ENCODE assay signal across 27 cellular contexts in genomic region chr5:144418719-144419118, GRCh38.
"Had no signal": no experiment of that assay in that cellular context is flagged by ENCODE, and none has a peak within 500 bp of the region (broad histone marks: within the 10 kb centered on the region; RNA-seq: fewer than 3 reads in every experiment).

No MANE protein-coding gene starts in this region.

- H3K9me3 ChIP-seq: colonic mucosa, esophagus muscularis mucosa, esophagus squamous epithelium had no signal

- DNase-seq: colonic mucosa; cortex of kidney; dermis blood vessel endothelial cell; dorsolateral prefrontal cortex; effector CD4-positive, alpha-beta T cell; effector CD8-positive, alpha-beta T cell; effector memory CD4-positive, alpha-beta T cell; effector memory CD8-positive, alpha-beta T cell; endodermal cell; erythroblast; esophagus squamous epithelium; foreskin fibroblast; foreskin keratinocyte; foreskin melanocyte; gastrocnemius medialis; glutamatergic neuron; head of caudate nucleus; heart left ventricle had no signal

- FAIRE-seq: colon, endometrium, endothelial cell of umbilical vein, frontal cortex had no signal

- ATAC-seq: effector memory CD8-positive, alpha-beta T cell; esophagus mucosa; foreskin keratinocyte; gastrocnemius medialis; gastroesophageal sphincter; heart left ventricle had no signal

- H3K36me3 ChIP-seq: colonic mucosa, esophagus muscularis mucosa, esophagus squamous epithelium, gastrocnemius medialis, gastroesophageal sphincter, heart left ventricle had no signal

- H3K4me1 ChIP-seq: colonic mucosa, esophagus muscularis mucosa, esophagus squamous epithelium, foreskin keratinocyte, gastrocnemius medialis, gastroesophageal sphincter had no signal

- H3K27ac ChIP-seq: colonic mucosa, coronary artery, dorsolateral prefrontal cortex, epithelial cell of prostate, esophagus muscularis mucosa, esophagus squamous epithelium, foreskin keratinocyte, gastrocnemius medialis, gastroesophageal sphincter, heart left ventricle had no signal

- H3K4me3 ChIP-seq: colonic mucosa, coronary artery, dorsolateral prefrontal cortex, esophagus muscularis mucosa, esophagus squamous epithelium, gastrocnemius medialis, gastroesophageal sphincter, heart left ventricle had no signal

- H3K27me3 ChIP-seq: colonic mucosa, dorsolateral prefrontal cortex, esophagus muscularis mucosa, esophagus squamous epithelium, foreskin keratinocyte, gastrocnemius medialis, gastroesophageal sphincter, heart left ventricle had no signal
